In the genomic region with DNA sequence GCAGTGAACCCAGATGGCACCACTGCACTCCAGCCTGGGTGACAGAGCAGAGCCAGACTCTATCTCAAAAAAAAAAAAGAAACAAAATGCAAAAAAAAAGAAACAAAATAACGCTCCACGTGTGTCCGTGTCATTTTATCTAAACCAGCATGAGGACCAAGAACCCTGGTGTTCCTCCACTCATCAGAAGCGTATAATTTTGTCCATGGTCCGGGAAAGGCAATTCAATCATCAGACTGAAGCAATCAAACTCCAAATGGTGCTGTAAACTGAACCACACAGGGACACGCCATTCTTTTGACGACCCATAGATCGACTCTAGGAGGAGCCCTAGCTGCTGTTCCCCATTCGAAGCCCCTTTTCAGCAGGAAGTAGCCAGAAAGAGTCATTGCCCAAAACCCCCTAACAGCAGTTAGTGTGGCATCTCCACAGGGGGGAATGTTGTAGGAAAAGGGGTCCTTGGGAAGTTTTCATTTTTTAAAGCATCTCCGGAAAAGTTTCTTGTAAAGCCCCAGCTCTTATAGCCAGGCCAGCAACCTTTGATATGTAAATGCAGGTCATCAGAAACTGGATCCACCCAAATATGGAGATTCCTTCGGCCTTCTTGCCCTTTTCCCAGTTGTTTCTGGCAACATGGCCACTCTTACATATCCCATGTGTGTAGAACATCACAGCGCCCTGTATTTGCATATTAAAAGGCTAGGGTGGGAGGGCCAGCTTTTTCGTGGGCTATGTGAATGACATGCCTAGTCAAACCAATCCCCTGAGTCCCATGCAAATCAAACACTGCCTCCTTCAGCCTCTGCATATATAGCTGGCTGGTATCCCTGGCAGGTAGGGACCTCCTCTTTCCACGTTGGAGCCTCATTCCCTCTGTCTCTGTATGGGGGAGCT, we compare ENCODE assay signal across 8 cellular contexts. TPM values are rescaled to one million over a fixed set of nuclear protein-coding genes. Genes with fewer than 3 reads are reported as not detected.
DNase-seq lines count a peak whose midpoint lies in the region; ATAC-seq and TF ChIP-seq lines count a peak whose summit lies in the region.
"Not testable (repeated sequence)": the region's sequence is repeated elsewhere in the genome, so short reads cannot be mapped to it uniquely, and the experiment has no call there.
"Had no signal": no experiment of that assay in that cellular context is flagged by ENCODE, and none has a peak within 500 bp of the region (broad histone marks: within the 10 kb centered on the region; RNA-seq: fewer than 3 reads in every experiment).

No MANE protein-coding gene starts in this region.

- peaks cover 10% of the 10 kb centered on the region for H3K27me3 Mint-ChIP-seq in memory B cell

- H3K27ac Mint-ChIP-seq in memory B cell, result not testable (repeated sequence)

- H2AFZ ChIP-seq in DND-41 (ENCODE audit: low read depth, low read length), result not testable (repeated sequence)

- not testable (repeated sequence) for H3K4me1 Mint-ChIP-seq in memory B cell

- H3K36me3 ChIP-seq in DND-41 (ENCODE audit: insufficient read depth, low read length); HUES64 (ENCODE audit: insufficient read depth, low read length): not testable (repeated sequence)

- DNase-seq in DND-41 (peak; percentile 13), NCI-H2227 treated with DMSO at 0.1 percent for 48 hours (lab: John Stamatoyannopoulos, UW) (peak; percentile 85), RPMI7951 (ENCODE audit: low read depth) (peak; percentile 41), fibroblast of mammary gland (ENCODE audit: low read depth) (peak; percentile 7)
- DNase-seq in activated CD8-positive, alpha-beta memory T cell treated with anti-CD3 and anti-CD28 coated beads, Interleukin-2, amount 50 U/mL, for 48 hours, result peak; percentile 37
- not testable (repeated sequence) for DNase-seq in memory B cell (ENCODE audit: low spot score in 2 of 2)

- not testable (repeated sequence) for H3K4me3 ChIP-seq in DND-41 (ENCODE audit: low read depth in 1 of 2, low read length in 2 of 2); fibroblast of mammary gland (ENCODE audit: control insufficient read depth, low read depth, low read length)
- peak overlapping the region; percentile 41 for H3K4me3 ChIP-seq in HUES64 (ENCODE audit: low read length)

- H3K4me2 ChIP-seq in DND-41 (ENCODE audit: insufficient read depth, low read length), result not testable (repeated sequence)

- 19% methylated on average over 14 of the region's 14 CpGs for WGBS in HUES64

- not testable (repeated sequence) for H3K36me3 Mint-ChIP-seq in memory B cell

- H3K4me3 Mint-ChIP-seq in memory B cell, result not testable (repeated sequence)

- H4K20me1 ChIP-seq in DND-41 (ENCODE audit: insufficient read depth, low read length), result not testable (repeated sequence)

- not testable (repeated sequence) for H3K27me3 ChIP-seq in DND-41 (ENCODE audit: insufficient read depth, low read length, poor library complexity); HUES64 (ENCODE audit: insufficient read depth, low read length)

- H3K9ac ChIP-seq in DND-41 (ENCODE audit: low read depth, low read length), result not testable (repeated sequence)
- peak overlapping the region; percentile 60; the same call in 1 of the 2 replicates for H3K9ac ChIP-seq in HUES64 (ENCODE audit: low read depth, low read length)

- not testable (repeated sequence) for H3K9me3 ChIP-seq in DND-41 (ENCODE audit: insufficient read depth, low read length, severe bottlenecking); HUES64 (ENCODE audit: insufficient read depth, low read depth, low read length)

- not testable (repeated sequence) for ATAC-seq in DND-41 (ENCODE audit: insufficient read depth, low read depth)
- peak; percentile 35 for ATAC-seq in memory B cell (ENCODE audit: low read depth)

- not testable (repeated sequence) for H3K27ac ChIP-seq in DND-41 (ENCODE audit: low read length)
- H3K27ac ChIP-seq in HUES64 (ENCODE audit: low read depth, low read length), result peak overlapping the region; percentile 88

- H3K4me1 ChIP-seq in DND-41 (ENCODE audit: insufficient read depth, low read length); HUES64 (ENCODE audit: insufficient read depth, low read length): not testable (repeated sequence)

- H3K79me2 ChIP-seq in DND-41 (ENCODE audit: insufficient read depth, low read length), result not testable (repeated sequence)

- H3K9me3 Mint-ChIP-seq in memory B cell, result not testable (repeated sequence)

- peak; percentile 21 for TF ChIP-seq CTCF in DND-41 (IDR thresholded peaks at IDR 0.05; ENCODE audit: borderline replicate concordance, extremely low read depth, low read length, poor library complexity, severe bottlenecking)
- not testable (repeated sequence) for TF ChIP-seq CTCF in fibroblast of mammary gland (conservative IDR thresholded peaks at IDR 0.05; ENCODE audit: control insufficient read depth, insufficient read depth, low read depth, low read length)

RNA-seq across cellular contexts. Expression of a gene that starts 8.3 kb away (rescaled TPM):
- polyA plus RNA-seq in HUES64 (2013, experiment 1 of 2), result 23.3 TPM
- polyA plus RNA-seq in HUES64 (2013, experiment 2 of 2), result 26.7 TPM
- total RNA-seq in RPMI7951 (2014; rRNA removed; shearing (Covaris generic)), result 10.9 and 11.3 TPM in 2 replicates

RNA-seq across cellular contexts. Expression of a gene that starts 45.8 kb away (rescaled TPM):
- 30.7 TPM for polyA plus RNA-seq in HUES64 (2013, experiment 1 of 2)
- 37.2 TPM for polyA plus RNA-seq in HUES64 (2013, experiment 2 of 2)
- total RNA-seq in RPMI7951 (2014; rRNA removed; shearing (Covaris generic)), result 4.7 and 6.6 TPM in 2 replicates
- total RNA-seq: CD4-positive, alpha-beta T cell had no signal
